In genomic region chr14:55188686-55189295, GRCh38 we compare ENCODE assay signal across 12 cellular contexts. TPM values are rescaled to one million over a fixed set of nuclear protein-coding genes. Genes with fewer than 3 reads are reported as not detected.
DNase-seq lines count a peak whose midpoint lies in the region; ATAC-seq and TF ChIP-seq lines count a peak whose summit lies in the region.
"Had no signal": no experiment of that assay in that cellular context is flagged by ENCODE, and none has a peak within 500 bp of the region (broad histone marks: within the 10 kb centered on the region; RNA-seq: fewer than 3 reads in every experiment).

No MANE protein-coding gene starts in this region.

- H3K36me3 ChIP-seq in DOHH2 (ENCODE audit: control insufficient read depth, low read length): peaks cover 46% of the 10 kb centered on the region
- 0 out of 2 replicates have a peak, but pooled peaks cover 4% of the 10 kb centered on the region for H3K36me3 ChIP-seq in PC-9 (ENCODE audit: low read depth)

- H3K4me2 ChIP-seq in DOHH2 (ENCODE audit: low read length) (peak overlapping the region; percentile 80), PC-9 (peak overlapping the region; percentile 84)

- no peaks in the 10 kb centered on the region for H4K20me1 ChIP-seq in DOHH2 (ENCODE audit: control insufficient read depth, insufficient read depth, low read depth, low read length)
- no peaks in the 10 kb centered on the region for H4K20me1 ChIP-seq in PC-9 (ENCODE audit: insufficient read depth)

- H3K9me2 ChIP-seq in DOHH2 (replicated peaks; ENCODE audit: control insufficient read depth, low read length): no peaks in the 10 kb centered on the region
- no peaks in the 10 kb centered on the region for H3K9me2 ChIP-seq in PC-9 (ENCODE audit: insufficient read depth)

- H3K79me2 ChIP-seq in DOHH2 (ENCODE audit: control insufficient read depth, low read length) (peaks cover 50% of the 10 kb centered on the region), PC-9 (ENCODE audit: low read depth) (peaks cover 42% of the 10 kb centered on the region)

- H3K27me3 ChIP-seq in DOHH2 (ENCODE audit: control insufficient read depth, low read length) (no peaks in the 10 kb centered on the region), PC-9 (ENCODE audit: insufficient read depth, low read depth) (no peaks in the 10 kb centered on the region)

- BruUV-seq in PC-9 (replicated peaks; lab: Mats Ljungman, UMichigan): no TSS peak

- no peaks in the 10 kb centered on the region for H3K9me3 ChIP-seq in DOHH2 (ENCODE audit: control insufficient read depth, insufficient read depth, low read length)
- no peaks in the 10 kb centered on the region for H3K9me3 ChIP-seq in PC-9 (ENCODE audit: insufficient read depth, low read depth)

- CTCF ChIA-PET in PC-9 (lab: Charles Lee): no interaction called here

- POLR2A ChIA-PET in PC-9 (lab: Charles Lee; ENCODE audit: unreplicated experiment): interaction anchor here (0.6 kb wide), 2 partner anchors 100 to 101 kb away, joined by 3 to 4 read pairs; no protein-coding TSS in a partner anchor

- peak; percentile 13 for DNase-seq in AG09309 (ENCODE audit: low read depth)
- DNase-seq in PC-9: no peak
- peak; percentile 11 for DNase-seq in fibroblast of pulmonary artery (ENCODE audit: low read depth)
- DNase-seq in anterior cingulate cortex (lab: John Stamatoyannopoulos, UW): no peak
- DNase-seq: activated naive CD8-positive, alpha-beta T cell treated with anti-CD3 and anti-CD28 coated beads, Interleukin-2, amount 50 U/mL, for 24 hours; NCI-H1436; T-helper 9 cell had no signal

- H3K4me3 ChIP-seq in AG09309 (ENCODE audit: control insufficient read depth, low read depth, low read length) (no peak overlapping the region), DOHH2 (ENCODE audit: low read length) (peak overlapping the region; percentile 93), PC-9 (no peak overlapping the region), fibroblast of pulmonary artery (replicated peaks; ENCODE audit: low read depth, low read length) (no peak overlapping the region)
- H3K4me3 ChIP-seq: smooth muscle cell had no signal

- H3K4me1 ChIP-seq in DOHH2 (ENCODE audit: control insufficient read depth, low read length) (peaks cover 25% of the 10 kb centered on the region), PC-9 (replicated peaks; ENCODE audit: insufficient read depth) (peaks cover 18% of the 10 kb centered on the region)

- intact Hi-C loops in PC-9 (cut with micrococcal nuclease; ENCODE audit: unreplicated experiment): no loop called here

- H3K27ac ChIP-seq in DOHH2 (ENCODE audit: low read depth, low read length): no peak overlapping the region
- no peak overlapping the region for H3K27ac ChIP-seq in PC-9

- TF ChIP-seq CTCF in AG09309 (IDR thresholded peaks at IDR 0.05; ENCODE audit: control insufficient read depth, insufficient read depth, low read depth, low read length, missing control alignments) (no peak), DOHH2 (IDR thresholded peaks at IDR 0.05; ENCODE audit: low read depth, low read length, poor library complexity, severe bottlenecking) (no peak), PC-9 (conservative IDR thresholded peaks at IDR 0.05) (no peak), fibroblast of pulmonary artery (IDR thresholded peaks at IDR 0.05; ENCODE audit: low read length, missing control alignments) (no peak)

- ATAC-seq in GM18907 (IDR thresholded peaks at IDR 0.05; ENCODE audit: unreplicated experiment) (no peak), HG02759 (IDR thresholded peaks at IDR 0.05; ENCODE audit: unreplicated experiment) (no peak), GM19035 (IDR thresholded peaks at IDR 0.05; ENCODE audit: unreplicated experiment) (no peak)
- ATAC-seq: activated naive CD8-positive, alpha-beta T cell treated with anti-CD3 and anti-CD28 coated beads, Interleukin-2, amount 50 U/mL, for 24 hours had no signal

- H3F3A ChIP-seq in DOHH2 (ENCODE audit: control insufficient read depth, insufficient read depth) (no peaks in the 10 kb centered on the region), PC-9 (ENCODE audit: insufficient read depth, low read depth) (no peaks in the 10 kb centered on the region)

- H2AFZ ChIP-seq in PC-9: no peak overlapping the region

RNA-seq across cellular contexts. Expression of gene DLGAP5, which starts 2.6 kb away (rescaled TPM):
- total RNA-seq in PC-9 (2021): 51.7 and 80.0 TPM in 2 replicates

RNA-seq across cellular contexts. Expression of gene LGALS3, which starts 59.7 kb away (rescaled TPM):
- total RNA-seq in PC-9 (2021): 122 and 142 TPM in 2 replicates

Comparison
In these comparisons a context has a peak if more than half of its experiments do, and no peak if none do; other contexts are left out.
1. DNase-seq: peak in AG09309 (single experiment) and fibroblast of pulmonary artery (single experiment); none in PC-9 (0 of 2) and anterior cingulate cortex (0 of 58).